In the genomic region with DNA sequence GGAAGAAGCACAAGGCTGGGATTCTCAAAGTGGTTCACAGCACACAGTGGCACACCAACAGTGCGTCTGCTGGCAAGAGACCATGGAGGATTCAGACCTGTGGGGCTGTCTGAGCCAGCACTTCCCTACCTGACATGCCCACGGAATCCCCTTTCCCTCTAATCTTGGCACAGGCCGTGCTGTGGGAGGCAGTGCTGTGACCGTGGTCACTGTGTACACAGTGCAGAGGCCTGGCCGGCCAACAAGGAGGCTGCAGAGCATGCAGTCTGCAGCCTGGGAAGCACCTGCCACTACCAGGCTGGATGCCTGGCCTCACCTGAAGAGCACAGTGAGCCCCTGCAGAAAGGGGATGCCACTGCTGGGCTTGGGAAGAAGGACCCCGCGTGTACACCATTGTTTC, we compare ENCODE assay signal across 1 cellular context.
TF ChIP-seq lines count a peak whose summit lies in the region.

No MANE protein-coding gene starts in this region.

TF ChIP-seq in HepG2, 621 proteins besides CTCF, POLR2A, EP300 and RAD21 (continued from another document):
- TF ChIP-seq, protein P1, sequence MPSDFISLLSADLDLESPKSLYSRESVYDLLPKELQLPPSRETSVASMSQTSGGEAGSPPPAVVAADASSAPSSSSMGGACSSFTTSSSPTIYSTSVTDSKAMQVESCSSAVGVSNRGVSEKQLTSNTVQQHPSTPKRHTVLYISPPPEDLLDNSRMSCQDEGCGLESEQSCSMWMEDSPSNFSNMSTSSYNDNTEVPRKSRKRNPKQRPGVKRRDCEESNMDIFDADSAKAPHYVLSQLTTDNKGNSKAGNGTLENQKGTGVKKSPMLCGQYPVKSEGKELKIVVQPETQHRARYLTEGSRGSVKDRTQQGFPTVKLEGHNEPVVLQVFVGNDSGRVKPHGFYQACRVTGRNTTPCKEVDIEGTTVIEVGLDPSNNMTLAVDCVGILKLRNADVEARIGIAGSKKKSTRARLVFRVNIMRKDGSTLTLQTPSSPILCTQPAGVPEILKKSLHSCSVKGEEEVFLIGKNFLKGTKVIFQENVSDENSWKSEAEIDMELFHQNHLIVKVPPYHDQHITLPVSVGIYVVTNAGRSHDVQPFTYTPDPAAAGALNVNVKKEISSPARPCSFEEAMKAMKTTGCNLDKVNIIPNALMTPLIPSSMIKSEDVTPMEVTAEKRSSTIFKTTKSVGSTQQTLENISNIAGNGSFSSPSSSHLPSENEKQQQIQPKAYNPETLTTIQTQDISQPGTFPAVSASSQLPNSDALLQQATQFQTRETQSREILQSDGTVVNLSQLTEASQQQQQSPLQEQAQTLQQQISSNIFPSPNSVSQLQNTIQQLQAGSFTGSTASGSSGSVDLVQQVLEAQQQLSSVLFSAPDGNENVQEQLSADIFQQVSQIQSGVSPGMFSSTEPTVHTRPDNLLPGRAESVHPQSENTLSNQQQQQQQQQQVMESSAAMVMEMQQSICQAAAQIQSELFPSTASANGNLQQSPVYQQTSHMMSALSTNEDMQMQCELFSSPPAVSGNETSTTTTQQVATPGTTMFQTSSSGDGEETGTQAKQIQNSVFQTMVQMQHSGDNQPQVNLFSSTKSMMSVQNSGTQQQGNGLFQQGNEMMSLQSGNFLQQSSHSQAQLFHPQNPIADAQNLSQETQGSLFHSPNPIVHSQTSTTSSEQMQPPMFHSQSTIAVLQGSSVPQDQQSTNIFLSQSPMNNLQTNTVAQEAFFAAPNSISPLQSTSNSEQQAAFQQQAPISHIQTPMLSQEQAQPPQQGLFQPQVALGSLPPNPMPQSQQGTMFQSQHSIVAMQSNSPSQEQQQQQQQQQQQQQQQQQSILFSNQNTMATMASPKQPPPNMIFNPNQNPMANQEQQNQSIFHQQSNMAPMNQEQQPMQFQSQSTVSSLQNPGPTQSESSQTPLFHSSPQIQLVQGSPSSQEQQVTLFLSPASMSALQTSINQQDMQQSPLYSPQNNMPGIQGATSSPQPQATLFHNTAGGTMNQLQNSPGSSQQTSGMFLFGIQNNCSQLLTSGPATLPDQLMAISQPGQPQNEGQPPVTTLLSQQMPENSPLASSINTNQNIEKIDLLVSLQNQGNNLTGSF (CRISPR knock-in tag; IDR thresholded peaks at IDR 0.05) = no peak
- TF ChIP-seq CREB1 (IDR thresholded peaks at IDR 0.05) = no peak
- no peak for TF ChIP-seq CREB1 (CRISPR knock-in tag; IDR thresholded peaks at IDR 0.05)
- TF ChIP-seq FOSL2 (CRISPR knock-in tag; IDR thresholded peaks at IDR 0.05) = no peak
- no peak for TF ChIP-seq ZMAT3 (CRISPR knock-in tag; conservative IDR thresholded peaks at IDR 0.05)
- TF ChIP-seq, protein P2, sequence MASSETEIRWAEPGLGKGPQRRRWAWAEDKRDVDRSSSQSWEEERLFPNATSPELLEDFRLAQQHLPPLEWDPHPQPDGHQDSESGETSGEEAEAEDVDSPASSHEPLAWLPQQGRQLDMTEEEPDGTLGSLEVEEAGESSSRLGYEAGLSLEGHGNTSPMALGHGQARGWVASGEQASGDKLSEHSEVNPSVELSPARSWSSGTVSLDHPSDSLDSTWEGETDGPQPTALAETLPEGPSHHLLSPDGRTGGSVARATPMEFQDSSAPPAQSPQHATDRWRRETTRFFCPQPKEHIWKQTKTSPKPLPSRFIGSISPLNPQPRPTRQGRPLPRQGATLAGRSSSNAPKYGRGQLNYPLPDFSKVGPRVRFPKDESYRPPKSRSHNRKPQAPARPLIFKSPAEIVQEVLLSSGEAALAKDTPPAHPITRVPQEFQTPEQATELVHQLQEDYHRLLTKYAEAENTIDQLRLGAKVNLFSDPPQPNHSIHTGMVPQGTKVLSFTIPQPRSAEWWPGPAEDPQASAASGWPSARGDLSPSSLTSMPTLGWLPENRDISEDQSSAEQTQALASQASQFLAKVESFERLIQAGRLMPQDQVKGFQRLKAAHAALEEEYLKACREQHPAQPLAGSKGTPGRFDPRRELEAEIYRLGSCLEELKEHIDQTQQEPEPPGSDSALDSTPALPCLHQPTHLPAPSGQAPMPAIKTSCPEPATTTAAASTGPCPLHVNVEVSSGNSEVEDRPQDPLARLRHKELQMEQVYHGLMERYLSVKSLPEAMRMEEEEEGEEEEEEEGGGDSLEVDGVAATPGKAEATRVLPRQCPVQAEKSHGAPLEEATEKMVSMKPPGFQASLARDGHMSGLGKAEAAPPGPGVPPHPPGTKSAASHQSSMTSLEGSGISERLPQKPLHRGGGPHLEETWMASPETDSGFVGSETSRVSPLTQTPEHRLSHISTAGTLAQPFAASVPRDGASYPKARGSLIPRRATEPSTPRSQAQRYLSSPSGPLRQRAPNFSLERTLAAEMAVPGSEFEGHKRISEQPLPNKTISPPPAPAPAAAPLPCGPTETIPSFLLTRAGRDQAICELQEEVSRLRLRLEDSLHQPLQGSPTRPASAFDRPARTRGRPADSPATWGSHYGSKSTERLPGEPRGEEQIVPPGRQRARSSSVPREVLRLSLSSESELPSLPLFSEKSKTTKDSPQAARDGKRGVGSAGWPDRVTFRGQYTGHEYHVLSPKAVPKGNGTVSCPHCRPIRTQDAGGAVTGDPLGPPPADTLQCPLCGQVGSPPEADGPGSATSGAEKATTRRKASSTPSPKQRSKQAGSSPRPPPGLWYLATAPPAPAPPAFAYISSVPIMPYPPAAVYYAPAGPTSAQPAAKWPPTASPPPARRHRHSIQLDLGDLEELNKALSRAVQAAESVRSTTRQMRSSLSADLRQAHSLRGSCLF (CRISPR knock-in tag; IDR thresholded peaks at IDR 0.05; ENCODE audit: borderline replicate concordance) = no peak
- TF ChIP-seq ZNF136 (CRISPR knock-in tag; IDR thresholded peaks at IDR 0.05; ENCODE audit: low read depth) = no peak
- TF ChIP-seq, protein P3, sequence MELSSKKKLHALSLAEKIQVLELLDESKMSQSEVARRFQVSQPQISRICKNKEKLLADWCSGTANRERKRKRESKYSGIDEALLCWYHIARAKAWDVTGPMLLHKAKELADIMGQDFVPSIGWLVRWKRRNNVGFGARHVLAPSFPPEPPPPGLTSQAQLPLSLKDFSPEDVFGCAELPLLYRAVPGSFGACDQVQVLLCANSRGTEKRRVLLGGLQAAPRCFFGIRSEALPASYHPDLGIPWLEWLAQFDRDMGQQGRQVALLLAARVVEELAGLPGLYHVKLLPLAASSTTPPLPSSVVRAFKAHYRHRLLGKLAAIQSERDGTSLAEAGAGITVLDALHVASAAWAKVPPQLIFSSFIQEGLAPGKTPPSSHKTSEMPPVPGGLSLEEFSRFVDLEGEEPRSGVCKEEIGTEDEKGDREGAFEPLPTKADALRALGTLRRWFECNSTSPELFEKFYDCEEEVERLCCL (CRISPR knock-in tag; IDR thresholded peaks at IDR 0.05; ENCODE audit: borderline replicate concordance) = no peak
- TF ChIP-seq ZFP36L1 (CRISPR knock-in tag; IDR thresholded peaks at IDR 0.05) = no peak
- no peak for TF ChIP-seq ZNF17 (CRISPR knock-in tag; IDR thresholded peaks at IDR 0.05)
- no peak for TF ChIP-seq GATA4 (IDR thresholded peaks at IDR 0.05; ENCODE audit: borderline replicate concordance, low read depth)
